In the genomic region with DNA sequence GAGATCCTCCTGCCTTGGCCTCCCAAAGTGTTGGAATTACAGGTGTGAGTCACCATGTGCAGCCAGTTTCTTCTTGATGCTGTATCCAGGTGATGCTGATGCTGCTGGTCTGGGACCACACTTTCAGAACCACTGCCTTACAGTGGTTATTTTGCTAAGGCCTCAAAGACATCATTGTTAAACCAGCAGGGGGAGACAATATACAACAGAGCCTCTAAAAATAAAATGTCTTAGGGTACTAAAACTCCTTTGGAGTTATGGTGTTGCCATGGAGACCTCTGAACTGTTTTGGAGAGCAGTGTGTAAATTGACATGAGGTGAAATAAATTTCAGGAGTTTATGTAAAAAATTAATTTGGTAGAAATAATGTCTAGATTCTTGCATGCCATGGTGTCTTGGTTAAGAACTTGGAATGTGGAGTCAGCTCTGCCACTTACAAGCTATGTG, we compare ENCODE assay signal across 8 cellular contexts. TPM values are rescaled to one million over a fixed set of nuclear protein-coding genes. Genes with fewer than 3 reads are reported as not detected.
DNase-seq lines count a peak whose midpoint lies in the region; ATAC-seq and TF ChIP-seq lines count a peak whose summit lies in the region.

No MANE protein-coding gene starts in this region.

- no peaks in the 10 kb centered on the region for H3K27me3 Mint-ChIP-seq in MCF 10A (ENCODE audit: insufficient read depth, unreplicated experiment)
- peaks cover 4% of the 10 kb centered on the region for H3K27me3 Mint-ChIP-seq in stimulated activated naive CD8-positive, alpha-beta T cell treated with anti-CD3 and anti-CD28 coated beads, Interleukin-15, Interleukin-2, amounts not matched to agents 100 ng/mL and 50 ng/mL, for 24 hours

- H3K4me3 ChIP-seq in LNCaP clone FGC (ENCODE audit: low read depth, low read length), result no peak overlapping the region; the same call in 1 of the 2 replicates

- no peaks in the 10 kb centered on the region for H3K36me3 Mint-ChIP-seq in MCF 10A (ENCODE audit: insufficient read depth, unreplicated experiment)
- no peaks in the 10 kb centered on the region for H3K36me3 Mint-ChIP-seq in stimulated activated naive CD8-positive, alpha-beta T cell treated with anti-CD3 and anti-CD28 coated beads, Interleukin-15, Interleukin-2, amounts not matched to agents 100 ng/mL and 50 ng/mL, for 24 hours (ENCODE audit: low read depth)

- no peak overlapping the region for H3K4me3 Mint-ChIP-seq in MCF 10A (ENCODE audit: unreplicated experiment)
- H3K4me3 Mint-ChIP-seq in stimulated activated naive CD8-positive, alpha-beta T cell treated with anti-CD3 and anti-CD28 coated beads, Interleukin-15, Interleukin-2, amounts not matched to agents 100 ng/mL and 50 ng/mL, for 24 hours, result peak overlapping the region; percentile 84

- POLR2A ChIA-PET in RWPE1 (lab: Yijun Ruan, JAX; ENCODE audit: low non-redundant PET) (no interaction called here), MCF 10A (lab: Yijun Ruan, JAX) (interaction anchor here (0.6 to 4.3 kb wide), 20 partner anchors 9 to 192 kb away, joined by 3 to 37 read pairs (median 4); a partner anchor contains a TSS)

- no peak overlapping the region for H3K27ac ChIP-seq in RWPE1

- CTCF ChIA-PET in RWPE1 (lab: Yijun Ruan, JAX) (interaction anchor here (0.6 to 3.1 kb wide), 12 partner anchors 9 to 98 kb away, joined by 3 to 44 read pairs (median 4); no protein-coding TSS in a partner anchor), MCF 10A (lab: Yijun Ruan, JAX) (interaction anchor here (0.6 to 3.1 kb wide), 36 partner anchors 9 to 1372 kb away, joined by 3 to 68 read pairs (median 6); a partner anchor contains a TSS)

- DNase-seq in stimulated activated CD4-positive, alpha-beta T cell treated with anti-CD3 and anti-CD28 coated beads, Interleukin-15, amount 100 ng/mL, for 24 hours, result peak; percentile 15
- no peak for DNase-seq in stimulated activated CD4-positive, alpha-beta T cell treated with anti-CD3 and anti-CD28 coated beads, Interleukin-2, amount 100 ng/mL, for 48 hours
- peak; percentile 27 for DNase-seq in LNCaP clone FGC (ENCODE audit: low read depth)
- DNase-seq in RWPE1 (ENCODE audit: low spot score), result peak; percentile 69
- peak; percentile 74 for DNase-seq in MCF 10A (ENCODE audit: unreplicated experiment)
- peak; percentile 83 for DNase-seq in iris pigment epithelial cell (ENCODE audit: low read depth)

- BruUV-seq in MCF 10A (replicated peaks; lab: Mats Ljungman, UMichigan), result no TSS peak

- H3K4me1 Mint-ChIP-seq in MCF 10A (ENCODE audit: insufficient read depth, unreplicated experiment), result peaks cover 30% of the 10 kb centered on the region
- H3K4me1 Mint-ChIP-seq in stimulated activated naive CD8-positive, alpha-beta T cell treated with anti-CD3 and anti-CD28 coated beads, Interleukin-15, Interleukin-2, amounts not matched to agents 100 ng/mL and 50 ng/mL, for 24 hours (ENCODE audit: low read depth), result peaks cover 38% of the 10 kb centered on the region

- H3K9me3 Mint-ChIP-seq in MCF 10A (ENCODE audit: unreplicated experiment), result no peaks in the 10 kb centered on the region
- H3K9me3 Mint-ChIP-seq in stimulated activated naive CD8-positive, alpha-beta T cell treated with anti-CD3 and anti-CD28 coated beads, Interleukin-15, Interleukin-2, amounts not matched to agents 100 ng/mL and 50 ng/mL, for 24 hours, result no peaks in the 10 kb centered on the region

- peak overlapping the region; percentile 84 for H3K27ac Mint-ChIP-seq in MCF 10A (ENCODE audit: low read depth, unreplicated experiment)
- H3K27ac Mint-ChIP-seq in stimulated activated naive CD8-positive, alpha-beta T cell treated with anti-CD3 and anti-CD28 coated beads, Interleukin-15, Interleukin-2, amounts not matched to agents 100 ng/mL and 50 ng/mL, for 24 hours, result peak overlapping the region; percentile 76

- ATAC-seq in HG03432 (IDR thresholded peaks at IDR 0.05; ENCODE audit: unreplicated experiment), result no peak

- intact Hi-C loops in MCF 10A (cut with micrococcal nuclease), result loop anchor here (1.0 kb wide), 4 partner anchors 34 to 86 kb away; a partner anchor contains a TSS

- peak; percentile 58 for TF ChIP-seq CTCF in LNCaP clone FGC (IDR thresholded peaks at IDR 0.05; ENCODE audit: control insufficient read depth, extremely low read depth, insufficient read depth)
- TF ChIP-seq CTCF in RWPE1 (conservative IDR thresholded peaks at IDR 0.05; ENCODE audit: low read depth), result peak; percentile 75
- peak; percentile 68 for TF ChIP-seq CTCF in MCF 10A (IDR thresholded peaks at IDR 0.05; ENCODE audit: unreplicated experiment)

RNA-seq across cellular contexts. Expression of a gene that starts 1.1 kb away (rescaled TPM):
- 11.7 and 17.6 TPM in 2 replicates for total RNA-seq in MCF 10A (2022)

RNA-seq across cellular contexts. Expression of a gene that starts 18.6 kb away (rescaled TPM):
- total RNA-seq in MCF 10A (2022), result 13.8 and 18.9 TPM in 2 replicates

RNA-seq across cellular contexts. Expression of a gene that starts 55.8 kb away (rescaled TPM):
- 57.5 and 84.3 TPM in 2 replicates for total RNA-seq in MCF 10A (2022)

Comparison
In these comparisons a context has a peak if more than half of its experiments do, and no peak if none do; other contexts are left out.
1. DNase-seq: peak in stimulated activated CD4-positive, alpha-beta T cell treated with anti-CD3 and anti-CD28 coated beads, Interleukin-15, amount 100 ng/mL, for 24 hours (single experiment), LNCaP clone FGC (single experiment), RWPE1 (single experiment), MCF 10A (single experiment) and iris pigment epithelial cell (single experiment); none in stimulated activated CD4-positive, alpha-beta T cell treated with anti-CD3 and anti-CD28 coated beads, Interleukin-2, amount 100 ng/mL, for 48 hours (0 of 2).
2. Peak in every context shown above with its lines, with median percentiles within 50 percentile points of each other: CTCF ChIP-seq.